1 cellular context compared by ENCODE assay signal in genomic region chr1:157136133-157136532, GRCh38.
TF ChIP-seq lines count a peak whose summit lies in the region.

No MANE protein-coding gene starts in this region.

TF ChIP-seq in GM12878, 131 proteins besides CTCF, POLR2A, EP300 and RAD21 (continued from another document):
- TF ChIP-seq YY1 (IDR thresholded peaks at IDR 0.05; ENCODE audit: low read depth, low read length): 0 out of 2 replicates have a peak, but pooled peaks have one; percentile 10
